8 cellular contexts compared by ENCODE assay signal in the genomic region with DNA sequence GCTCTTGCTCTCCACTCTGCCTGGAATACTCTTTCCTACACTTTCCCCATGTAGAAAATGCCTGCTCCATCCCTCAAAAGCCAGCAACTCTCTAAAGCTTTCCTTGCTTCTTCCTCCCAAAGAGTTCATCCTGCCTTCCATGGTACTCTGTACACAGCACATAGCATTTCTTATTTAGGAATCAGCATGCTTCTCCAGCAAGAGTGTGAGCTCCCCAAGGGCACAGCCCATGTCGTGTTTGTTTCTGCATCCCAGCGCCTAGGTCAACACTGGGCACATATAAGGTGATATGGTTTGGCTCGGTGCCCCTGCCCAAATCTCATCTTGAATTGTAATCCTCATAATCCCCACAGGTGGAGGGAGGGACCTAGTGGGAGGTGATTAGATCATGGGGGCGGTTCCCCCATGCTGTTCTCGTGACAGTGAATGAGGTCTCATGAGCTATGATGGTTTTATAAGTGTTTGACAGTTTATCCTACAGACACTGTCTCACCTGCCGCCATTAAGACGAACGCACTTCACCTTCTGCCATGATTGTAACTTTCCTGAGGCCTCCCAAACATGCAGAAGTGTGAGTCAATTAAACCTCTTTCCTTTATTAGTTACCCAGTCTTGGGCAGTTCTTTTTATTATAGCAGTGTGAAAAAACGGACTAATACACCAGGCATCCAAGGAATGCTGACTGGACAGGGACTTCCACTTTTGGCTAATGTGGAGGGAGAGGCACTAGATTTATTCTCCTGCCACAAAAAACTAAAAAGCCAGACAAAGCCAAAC. TPM values are rescaled to one million over a fixed set of nuclear protein-coding genes. Genes with fewer than 3 reads are reported as not detected.
A peak's percentile ranks its signal among the peaks of the same experiment; 100 is the strongest.
DNase-seq lines count a peak whose midpoint lies in the region; ATAC-seq and TF ChIP-seq lines count a peak whose summit lies in the region.

No MANE protein-coding gene starts in this region.

- H3K4me3 Mint-ChIP-seq in activated CD8-positive, alpha-beta T cell treated with anti-CD3 and anti-CD28 coated beads for 36 hours: no peak overlapping the region

- H3K27ac ChIP-seq in left lung: peak overlapping the region; percentile 55 to 75
- H3K27ac ChIP-seq in thyroid gland: peak overlapping the region; percentile 42 to 54 (median 49)

- no peaks in the 10 kb centered on the region for H3K36me3 ChIP-seq in left lung
- H3K36me3 ChIP-seq in thyroid gland: no peaks in the 10 kb centered on the region

- CTCF ChIA-PET in activated CD8-positive, alpha-beta T cell treated with anti-CD3 and anti-CD28 coated beads for 36 hours (lab: Charles Lee): interaction anchor here (0.7 kb wide), 1 partner anchor 45 kb away, joined by 3 read pairs; no protein-coding TSS in a partner anchor
- CTCF ChIA-PET in GM10248 (lab: Yijun Ruan, JAX): interaction anchor here (1.0 to 6.0 kb wide), 7 partner anchors 9 to 181 kb away, joined by 3 to 31 read pairs (median 3); a partner anchor contains a TSS

- H3K9me3 ChIP-seq in left lung (peaks cover 0 to 2% of the 10 kb centered on the region in 2 donors), thyroid gland (no peaks in the 10 kb centered on the region)

- intact Hi-C loops in left lung (cut with DNase I) (no loop called here), thyroid gland (cut with DNase I) (no loop called here)
- intact Hi-C loops in activated CD8-positive, alpha-beta T cell treated with anti-CD3 and anti-CD28 coated beads for 36 hours (cut with micrococcal nuclease): no loop called here

- H3K4me1 Mint-ChIP-seq in activated CD8-positive, alpha-beta T cell treated with anti-CD3 and anti-CD28 coated beads for 36 hours (ENCODE audit: low read depth): peaks cover 9% of the 10 kb centered on the region

- peaks cover 20% of the 10 kb centered on the region for H3K9me3 Mint-ChIP-seq in activated CD8-positive, alpha-beta T cell treated with anti-CD3 and anti-CD28 coated beads for 36 hours

- H3K4me1 ChIP-seq in left lung (peaks cover 22 to 73% of the 10 kb centered on the region in 2 donors), thyroid gland (peaks cover 38 to 52% of the 10 kb centered on the region in 2 donors)

- TF ChIP-seq CTCF in cardiac fibroblast (IDR thresholded peaks at IDR 0.05; ENCODE audit: low read depth, low read length): no peak
- no peak for TF ChIP-seq CTCF in left lung (IDR thresholded peaks at IDR 0.05)
- TF ChIP-seq CTCF in thyroid gland (IDR thresholded peaks at IDR 0.05): no peak
- TF ChIP-seq CTCF in activated CD8-positive, alpha-beta T cell treated with anti-CD3 and anti-CD28 coated beads for 36 hours (IDR thresholded peaks at IDR 0.05): no peak
- no peak for TF ChIP-seq CTCF in GM10248 (IDR thresholded peaks at IDR 0.05; ENCODE audit: control extremely low read depth, extremely low read depth, low read depth, missing control alignments)

- POLR2A ChIA-PET in activated CD8-positive, alpha-beta T cell treated with anti-CD3 and anti-CD28 coated beads for 36 hours (lab: Charles Lee): interaction anchor here (1.1 to 1.5 kb wide), 2 partner anchors 13 to 24 kb away, joined by 3 to 4 read pairs; no protein-coding TSS in a partner anchor
- POLR2A ChIA-PET in GM10248 (lab: Yijun Ruan, JAX): no interaction called here

- TF ChIP-seq POLR2A in thyroid gland (IDR thresholded peaks at IDR 0.05): no peak

- WGBS in thyroid gland, 2 donors: 76 to 79% methylated on average over 9 of the region's 9 CpGs

- H3K27me3 ChIP-seq in left lung (no peaks in the 10 kb centered on the region), thyroid gland (no peaks in the 10 kb centered on the region)

- H3K27ac Mint-ChIP-seq in activated CD8-positive, alpha-beta T cell treated with anti-CD3 and anti-CD28 coated beads for 36 hours: no peak overlapping the region

- DNase-seq in LHCN-M2 (ENCODE audit: low read depth): peak; percentile 82
- peak; percentile 74 to 82 for DNase-seq in cardiac fibroblast (ENCODE audit: low read depth in 2 of 2)
- no peak for DNase-seq in left lung
- no peak for DNase-seq in thyroid gland
- DNase-seq in stimulated activated CD4-positive, alpha-beta T cell treated with anti-CD3 and anti-CD28 coated beads, Interleukin-4, amount 100 ng/mL, for 24 hours: no peak
- no peak for DNase-seq in activated CD8-positive, alpha-beta T cell treated with anti-CD3 and anti-CD28 coated beads for 36 hours
- no peak for DNase-seq in GM10248 (ENCODE audit: extremely low spot score)
- DNase-seq in NCI-H1417 (lab: John Stamatoyannopoulos, UW): no peak

- peaks cover 21% of the 10 kb centered on the region for H3K36me3 Mint-ChIP-seq in activated CD8-positive, alpha-beta T cell treated with anti-CD3 and anti-CD28 coated beads for 36 hours (ENCODE audit: low read depth)

- H3K4me3 ChIP-seq in cardiac fibroblast (replicated peaks in 1 of 2; ENCODE audit: low read depth in 2 of 2, low read length in 2 of 2) (no peak overlapping the region), left lung (no peak overlapping the region), thyroid gland (replicated peaks in 1 of 3) (no peak overlapping the region)

- ATAC-seq in left lung: peak; percentile 72
- no peak for ATAC-seq in activated CD8-positive, alpha-beta T cell treated with anti-CD3 and anti-CD28 coated beads for 36 hours

- no peaks in the 10 kb centered on the region for H3K27me3 Mint-ChIP-seq in activated CD8-positive, alpha-beta T cell treated with anti-CD3 and anti-CD28 coated beads for 36 hours

RNA-seq across cellular contexts. Expression of a gene that starts 8.2 kb away (rescaled TPM):
- total RNA-seq in LHCN-M2 (2014; rRNA removed): 12.8 and 14.1 TPM in 2 replicates
- polyA plus RNA-seq in LHCN-M2 (2012): 13.4 TPM
- total RNA-seq in left lung: 10 to 100 TPM; 21.2 to 30.8 TPM
- total RNA-seq in thyroid gland: 10 to 100 TPM; 13.0 to 18.2 (median 15.9) TPM
- 1 to 10 TPM; 6.6 to 7.2 TPM for total RNA-seq in activated CD8-positive, alpha-beta T cell treated with anti-CD3 and anti-CD28 coated beads for 36 hours

RNA-seq across cellular contexts. Expression of a gene that starts 50.3 kb away (rescaled TPM):
- total RNA-seq in LHCN-M2 (2014; rRNA removed) (1.0 and 4.4 TPM in 2 replicates), left lung (under 1 TPM in 1 of 2 donors, not detected in 1; 0.34 TPM), thyroid gland (1 to 10 TPM in 2 of 4 donors, not detected in 2; 4.3 to 7.9 TPM)
- 1.7 TPM for polyA plus RNA-seq in LHCN-M2 (2012)
- total RNA-seq in activated CD8-positive, alpha-beta T cell treated with anti-CD3 and anti-CD28 coated beads for 36 hours: not detected

RNA-seq across cellular contexts. Expression of a gene that starts 50.7 kb away (rescaled TPM):
- total RNA-seq in LHCN-M2 (2014; rRNA removed): not detected in 2 replicates
- polyA plus RNA-seq in LHCN-M2 (2012): 0.01 TPM
- 1 to 10 TPM in 1 of 2 donors, under 1 TPM in 1; 0.79 to 4.0 TPM for total RNA-seq in left lung
- under 1 TPM in 3 of 4 donors, not detected in 1; 0.56 to 0.83 (median 0.81) TPM for total RNA-seq in thyroid gland
- 100 to 1,000 TPM; 214 to 215 TPM for total RNA-seq in activated CD8-positive, alpha-beta T cell treated with anti-CD3 and anti-CD28 coated beads for 36 hours

Comparison
In these comparisons a context has a peak if more than half of its experiments do, and no peak if none do; other contexts are left out.
1. DNase-seq: peak in LHCN-M2 (single experiment) and cardiac fibroblast (2 of 2); none in left lung (0 of 2), thyroid gland (0 of 2), stimulated activated CD4-positive, alpha-beta T cell treated with anti-CD3 and anti-CD28 coated beads, Interleukin-4, amount 100 ng/mL, for 24 hours (single experiment), activated CD8-positive, alpha-beta T cell treated with anti-CD3 and anti-CD28 coated beads for 36 hours (single experiment), GM10248 (single experiment) and NCI-H1417 (0 of 3).
2. RNA of a gene that starts 50.7 kb away (total RNA-seq): 214 to 215 TPM in activated CD8-positive, alpha-beta T cell treated with anti-CD3 and anti-CD28 coated beads for 36 hours; 0.79 to 4.0 TPM in left lung, 0.56 to 0.83 TPM in thyroid gland and not detected in LHCN-M2; every median in the first group is over 10 times any median in the second.